In the genomic region with DNA sequence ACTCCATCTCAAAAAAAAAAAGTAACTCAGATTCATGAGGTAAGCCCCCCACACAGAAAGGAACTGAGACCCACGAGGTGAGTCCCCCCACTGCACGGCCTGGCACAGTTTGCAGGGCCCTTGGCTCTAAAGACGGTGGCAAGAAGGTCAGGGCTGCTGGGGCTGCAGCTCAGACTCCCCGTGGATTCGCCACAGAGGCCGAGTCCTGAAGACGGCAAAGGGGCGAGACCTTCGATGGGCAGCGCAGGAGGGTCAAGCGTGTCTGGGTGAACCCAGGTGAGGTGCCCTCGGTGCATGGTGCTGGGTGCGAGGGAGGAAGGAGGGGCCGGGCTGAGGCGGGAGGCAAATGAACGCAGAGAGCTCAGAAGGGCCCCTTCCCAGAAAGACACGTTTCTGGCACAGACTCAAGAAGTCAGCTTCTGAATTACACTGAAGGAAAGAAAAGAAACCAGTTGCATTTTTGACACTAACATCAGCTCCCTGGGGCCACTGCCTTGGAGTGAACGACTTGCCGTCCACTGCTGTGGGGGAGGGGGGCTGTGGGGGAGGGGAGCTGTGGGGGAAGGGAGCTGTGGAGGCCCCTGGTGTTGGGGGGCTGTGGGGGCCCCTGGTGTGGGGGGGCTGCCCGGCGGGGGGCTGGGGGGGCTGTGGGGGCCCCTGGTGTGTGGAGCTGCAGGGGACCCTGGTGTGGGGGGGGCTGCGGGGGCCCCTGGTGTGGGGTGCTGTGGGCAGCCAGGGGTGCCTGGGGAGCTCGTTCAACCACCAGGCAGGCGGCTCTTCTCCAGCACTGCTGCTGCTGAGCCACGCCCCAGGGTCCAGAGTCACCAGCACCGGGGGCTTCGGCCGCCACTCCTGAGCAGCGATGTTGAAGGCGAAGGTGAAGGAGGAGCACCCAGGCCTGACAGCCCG, we compare ENCODE assay signal across 17 cellular contexts.
DNase-seq lines count a peak whose midpoint lies in the region; ATAC-seq and TF ChIP-seq lines count a peak whose summit lies in the region.
"Had no signal": no experiment of that assay in that cellular context is flagged by ENCODE, and none has a peak within 500 bp of the region (broad histone marks: within the 10 kb centered on the region; RNA-seq: fewer than 3 reads in every experiment).

No MANE protein-coding gene starts in this region.

- peak overlapping the region; percentile 61 for H3K27ac ChIP-seq in cardiac muscle cell
- no peak overlapping the region for H3K27ac ChIP-seq in upper lobe of left lung
- H3K27ac ChIP-seq in tibial artery = no peak overlapping the region

- CTCF ChIA-PET in WTC11 (lab: Charles Lee) (interaction anchor here (0.7 to 1.3 kb wide), 4 partner anchors 23 to 229 kb away, joined by 3 to 4 read pairs (median 3); no protein-coding TSS in a partner anchor), HEK293T (lab: Yijun Ruan, JAX) (no interaction called here)

- no peak overlapping the region for H3K4me3 Mint-ChIP-seq in WTC11

- no peak for TF ChIP-seq EP300 in upper lobe of left lung (IDR thresholded peaks at IDR 0.05)

- H3K36me3 ChIP-seq in cardiac muscle cell (no peaks in the 10 kb centered on the region), upper lobe of left lung (peaks cover 0 to 7% (median 0%) of the 10 kb centered on the region in 4 donors), tibial artery (peaks cover 0 to 4% (median 1%) of the 10 kb centered on the region in 3 donors)

- 67 to 86% methylated on average over 21 to 28 of the region's 31 CpGs for WGBS in upper lobe of left lung, 2 donors

- ATAC-seq in Right ventricle myocardium inferior (no peak), WTC11 (peak; percentile 28; the same call in 1 of the 2 replicates), upper lobe of left lung (ENCODE audit: low FRiP score in 2 of 2) (peak; percentile 14 to 21), left colon (no peak)
- ATAC-seq: HCT116, PC-3 had no signal

- H3K4me3 ChIP-seq in cardiac muscle cell (no peak overlapping the region), upper lobe of left lung (peak overlapping the region in 3 of 4 donors; percentile 10 to 29 (median 12)), tibial artery (no peak overlapping the region)

- H3K9me3 Mint-ChIP-seq in WTC11 = no peaks in the 10 kb centered on the region

- intact Hi-C loops in Right ventricle myocardium inferior (cut with DNase I) (no loop called here), tibial artery (cut with DNase I; ENCODE audit: low total_unique reads) (no loop called here), left colon (cut with DNase I, micrococcal nuclease) (no loop called here)

- H3K9me3 ChIP-seq in cardiac muscle cell (ENCODE audit: low read depth) = no peaks in the 10 kb centered on the region
- no peaks in the 10 kb centered on the region for H3K9me3 ChIP-seq in upper lobe of left lung
- H3K9me3 ChIP-seq in tibial artery = no peaks in the 10 kb centered on the region

- peaks cover 10% of the 10 kb centered on the region; the same call in 1 of the 2 replicates for H3K36me3 Mint-ChIP-seq in WTC11

- TF ChIP-seq POLR2A in upper lobe of left lung (IDR thresholded peaks at IDR 0.05) = no peak

- no peaks in the 10 kb centered on the region; the same call in 1 of the 2 replicates for H3K27me3 Mint-ChIP-seq in WTC11 (ENCODE audit: low read depth)

- H3K27ac Mint-ChIP-seq in WTC11 = peak overlapping the region; percentile 36; the same call in 1 of the 2 replicates

- H3K27me3 ChIP-seq in cardiac muscle cell (no peaks in the 10 kb centered on the region), upper lobe of left lung (no peaks in the 10 kb centered on the region), tibial artery (no peaks in the 10 kb centered on the region)

- DNase-seq in cardiac muscle cell (ENCODE audit: low read depth in 1 of 2, low spot score in 1 of 2) = no peak
- DNase-seq in Right ventricle myocardium inferior (ENCODE audit: missing footprints) = no peak
- DNase-seq in WTC11 (ENCODE audit: low spot score) = no peak
- DNase-seq in islet precursor cell = peak; percentile 47
- peak in 1 of 2 donors; percentile 61 for DNase-seq in upper lobe of left lung
- DNase-seq in tibial artery = no peak
- DNase-seq in HEK293T (ENCODE audit: extremely low spot score) = no peak
- no peak for DNase-seq in left colon
- DNase-seq: C1 segment of cervical spinal cord, DMS153, KBM-7, MV-4-11, NCI-H1417 treated with DMSO at 0.1 percent for 48 hours, NCI-H2081, NCI-H510A, PC-3 had no signal

- POLR2A ChIA-PET in WTC11 (lab: Charles Lee) = no interaction called here
- POLR2A ChIA-PET in HEK293T (lab: Yijun Ruan, JAX) = no interaction called here

- TF ChIP-seq CTCF in cardiac muscle cell (IDR thresholded peaks at IDR 0.05; ENCODE audit: low read depth, low read length) (no peak), WTC11 (IDR thresholded peaks at IDR 0.05) (no peak), upper lobe of left lung (IDR thresholded peaks at IDR 0.05) (no peak), tibial artery (IDR thresholded peaks at IDR 0.05) (no peak)

- H3K4me1 ChIP-seq in cardiac muscle cell (ENCODE audit: low read depth) = peaks cover 28% of the 10 kb centered on the region
- H3K4me1 ChIP-seq in upper lobe of left lung = peaks cover 5 to 19% (median 13%) of the 10 kb centered on the region in 4 donors
- no peaks in the 10 kb centered on the region for H3K4me1 ChIP-seq in tibial artery

- peaks cover 13% of the 10 kb centered on the region for H3K4me1 Mint-ChIP-seq in WTC11

TF ChIP-seq in WTC11, 78 proteins besides CTCF, POLR2A, EP300 and RAD21 (continues in another document):
- TF ChIP-seq MXD4 (CRISPR knock-in tag; IDR thresholded peaks at IDR 0.05; ENCODE audit: borderline replicate concordance) = no peak
- TF ChIP-seq, protein P1, sequence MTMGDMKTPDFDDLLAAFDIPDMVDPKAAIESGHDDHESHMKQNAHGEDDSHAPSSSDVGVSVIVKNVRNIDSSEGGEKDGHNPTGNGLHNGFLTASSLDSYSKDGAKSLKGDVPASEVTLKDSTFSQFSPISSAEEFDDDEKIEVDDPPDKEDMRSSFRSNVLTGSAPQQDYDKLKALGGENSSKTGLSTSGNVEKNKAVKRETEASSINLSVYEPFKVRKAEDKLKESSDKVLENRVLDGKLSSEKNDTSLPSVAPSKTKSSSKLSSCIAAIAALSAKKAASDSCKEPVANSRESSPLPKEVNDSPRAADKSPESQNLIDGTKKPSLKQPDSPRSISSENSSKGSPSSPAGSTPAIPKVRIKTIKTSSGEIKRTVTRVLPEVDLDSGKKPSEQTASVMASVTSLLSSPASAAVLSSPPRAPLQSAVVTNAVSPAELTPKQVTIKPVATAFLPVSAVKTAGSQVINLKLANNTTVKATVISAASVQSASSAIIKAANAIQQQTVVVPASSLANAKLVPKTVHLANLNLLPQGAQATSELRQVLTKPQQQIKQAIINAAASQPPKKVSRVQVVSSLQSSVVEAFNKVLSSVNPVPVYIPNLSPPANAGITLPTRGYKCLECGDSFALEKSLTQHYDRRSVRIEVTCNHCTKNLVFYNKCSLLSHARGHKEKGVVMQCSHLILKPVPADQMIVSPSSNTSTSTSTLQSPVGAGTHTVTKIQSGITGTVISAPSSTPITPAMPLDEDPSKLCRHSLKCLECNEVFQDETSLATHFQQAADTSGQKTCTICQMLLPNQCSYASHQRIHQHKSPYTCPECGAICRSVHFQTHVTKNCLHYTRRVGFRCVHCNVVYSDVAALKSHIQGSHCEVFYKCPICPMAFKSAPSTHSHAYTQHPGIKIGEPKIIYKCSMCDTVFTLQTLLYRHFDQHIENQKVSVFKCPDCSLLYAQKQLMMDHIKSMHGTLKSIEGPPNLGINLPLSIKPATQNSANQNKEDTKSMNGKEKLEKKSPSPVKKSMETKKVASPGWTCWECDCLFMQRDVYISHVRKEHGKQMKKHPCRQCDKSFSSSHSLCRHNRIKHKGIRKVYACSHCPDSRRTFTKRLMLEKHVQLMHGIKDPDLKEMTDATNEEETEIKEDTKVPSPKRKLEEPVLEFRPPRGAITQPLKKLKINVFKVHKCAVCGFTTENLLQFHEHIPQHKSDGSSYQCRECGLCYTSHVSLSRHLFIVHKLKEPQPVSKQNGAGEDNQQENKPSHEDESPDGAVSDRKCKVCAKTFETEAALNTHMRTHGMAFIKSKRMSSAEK (CRISPR knock-in tag; IDR thresholded peaks at IDR 0.05; ENCODE audit: borderline replicate concordance) = no peak
- TF ChIP-seq RELA (CRISPR knock-in tag; IDR thresholded peaks at IDR 0.05; ENCODE audit: borderline replicate concordance) = no peak
- no peak for TF ChIP-seq ESRRA (CRISPR knock-in tag; IDR thresholded peaks at IDR 0.05; ENCODE audit: borderline replicate concordance)

TF ChIP-seq in HEK293T, 16 proteins besides CTCF, POLR2A, EP300 and RAD21:
- TF ChIP-seq ZNF384 (IDR thresholded peaks at IDR 0.05) = no peak
- TF ChIP-seq HDGF (IDR thresholded peaks at IDR 0.05; ENCODE audit: borderline replicate concordance) = no peak
- no peak for TF ChIP-seq LEF1 (IDR thresholded peaks at IDR 0.05; ENCODE audit: borderline replicate concordance)
- no peak for TF ChIP-seq FOXM1 (IDR thresholded peaks at IDR 0.05; ENCODE audit: borderline replicate concordance)
- TF ChIP-seq SP1 (IDR thresholded peaks at IDR 0.05) = no peak
- no peak for TF ChIP-seq FOXK2 (IDR thresholded peaks at IDR 0.05)
- no peak for TF ChIP-seq FOXA1 (IDR thresholded peaks at IDR 0.05)
- no peak for TF ChIP-seq L3MBTL2 (conservative IDR thresholded peaks at IDR 0.05)
- no peak for TF ChIP-seq NFRKB (IDR thresholded peaks at IDR 0.05)
- TF ChIP-seq SUZ12 (IDR thresholded peaks at IDR 0.05) = no peak

Comparison
In these comparisons a context has a peak if more than half of its experiments do, and no peak if none do; other contexts are left out.
1. H3K4me3 ChIP-seq: peak in upper lobe of left lung (3 of 4); none in cardiac muscle cell (single experiment) and tibial artery (0 of 2).
2. ATAC-seq: peak in WTC11 (single experiment) and upper lobe of left lung (2 of 2); none in Right ventricle myocardium inferior (single experiment) and left colon (single experiment).